ENCODE assay signal across 1 cellular context in genomic region chr12:46492471-46493351, GRCh38.
A peak's percentile ranks its signal among the peaks of the same experiment; 100 is the strongest.
TF ChIP-seq lines count a peak whose summit lies in the region.

No MANE protein-coding gene starts in this region.

TF ChIP-seq in HepG2, 621 proteins besides CTCF, POLR2A, EP300 and RAD21 (continued from another document and continues in another):
- TF ChIP-seq MXD3 (CRISPR knock-in tag; IDR thresholded peaks at IDR 0.05), result no peak
- no peak; the same call in 1 of the 2 replicates for TF ChIP-seq BRF2 (CRISPR knock-in tag; IDR thresholded peaks at IDR 0.05)
- TF ChIP-seq ZNF430 (CRISPR knock-in tag; IDR thresholded peaks at IDR 0.05), result no peak
- TF ChIP-seq GMEB2 (CRISPR knock-in tag; IDR thresholded peaks at IDR 0.05; ENCODE audit: low read depth), result no peak
- no peak for TF ChIP-seq ZNF589 (CRISPR knock-in tag; conservative IDR thresholded peaks at IDR 0.05)
- TF ChIP-seq, protein P1, sequence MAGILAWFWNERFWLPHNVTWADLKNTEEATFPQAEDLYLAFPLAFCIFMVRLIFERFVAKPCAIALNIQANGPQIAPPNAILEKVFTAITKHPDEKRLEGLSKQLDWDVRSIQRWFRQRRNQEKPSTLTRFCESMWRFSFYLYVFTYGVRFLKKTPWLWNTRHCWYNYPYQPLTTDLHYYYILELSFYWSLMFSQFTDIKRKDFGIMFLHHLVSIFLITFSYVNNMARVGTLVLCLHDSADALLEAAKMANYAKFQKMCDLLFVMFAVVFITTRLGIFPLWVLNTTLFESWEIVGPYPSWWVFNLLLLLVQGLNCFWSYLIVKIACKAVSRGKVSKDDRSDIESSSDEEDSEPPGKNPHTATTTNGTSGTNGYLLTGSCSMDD (CRISPR knock-in tag; IDR thresholded peaks at IDR 0.05), result no peak
- TF ChIP-seq KLF11 (CRISPR knock-in tag; IDR thresholded peaks at IDR 0.05), result no peak
- TF ChIP-seq ZKSCAN5 (CRISPR knock-in tag; IDR thresholded peaks at IDR 0.05), result no peak
- TF ChIP-seq ZFP36 (IDR thresholded peaks at IDR 0.05; ENCODE audit: borderline replicate concordance, low read depth, low read length, partially characterized antibody), result no peak
- TF ChIP-seq NONO (IDR thresholded peaks at IDR 0.05), result no peak
- peak; percentile 70; the same call in 1 of the 2 replicates for TF ChIP-seq NONO (CRISPR knock-in tag; conservative IDR thresholded peaks at IDR 0.05)
- peak; percentile 78 for TF ChIP-seq MIER3 (CRISPR knock-in tag; IDR thresholded peaks at IDR 0.05; ENCODE audit: borderline replicate concordance)
- no peak; the same call in 1 of the 2 replicates for TF ChIP-seq ZNF136 (CRISPR knock-in tag; IDR thresholded peaks at IDR 0.05; ENCODE audit: low read depth)
- no peak for TF ChIP-seq ZNF572 (CRISPR knock-in tag; IDR thresholded peaks at IDR 0.05)
- no peak; the same call in 1 of the 2 replicates for TF ChIP-seq ZMYM2 (CRISPR knock-in tag; IDR thresholded peaks at IDR 0.05)
- TF ChIP-seq HNF1A (IDR thresholded peaks at IDR 0.05; ENCODE audit: low read depth), result peak; percentile 90
- peak; percentile 94; the same call in 1 of the 2 replicates for TF ChIP-seq HNF1A (CRISPR knock-in tag; IDR thresholded peaks at IDR 0.05; ENCODE audit: borderline replicate concordance)
- TF ChIP-seq ASH2L (IDR thresholded peaks at IDR 0.05; ENCODE audit: insufficient read length, low read depth, low read length), result peak; percentile 86
- no peak for TF ChIP-seq PLRG1 (conservative IDR thresholded peaks at IDR 0.05)
- no peak for TF ChIP-seq ZNF44 (CRISPR knock-in tag; IDR thresholded peaks at IDR 0.05)
- TF ChIP-seq THAP9 (CRISPR knock-in tag; IDR thresholded peaks at IDR 0.05; ENCODE audit: borderline replicate concordance), result no peak
- no peak for TF ChIP-seq ZNF619 (CRISPR knock-in tag; IDR thresholded peaks at IDR 0.05)
- no peak for TF ChIP-seq YY1 (IDR thresholded peaks at IDR 0.05; ENCODE audit: insufficient read depth, insufficient replicate concordance, low read depth, low read length)
- no peak for TF ChIP-seq ARHGAP35 (CRISPR knock-in tag; IDR thresholded peaks at IDR 0.05; ENCODE audit: borderline replicate concordance)
- TF ChIP-seq ZNF552 (CRISPR knock-in tag; IDR thresholded peaks at IDR 0.05; ENCODE audit: borderline replicate concordance), result no peak
- TF ChIP-seq TBP (CRISPR knock-in tag; IDR thresholded peaks at IDR 0.05), result no peak
- TF ChIP-seq ZC3H13 (CRISPR knock-in tag; IDR thresholded peaks at IDR 0.05), result no peak
- TF ChIP-seq JDP2 (CRISPR knock-in tag; IDR thresholded peaks at IDR 0.05; ENCODE audit: borderline replicate concordance), result no peak; the same call in 1 of the 2 replicates
- peak; percentile 99 for TF ChIP-seq GATAD2A (CRISPR knock-in tag; IDR thresholded peaks at IDR 0.05)
- peak; percentile 85; the same call in 1 of the 2 replicates for TF ChIP-seq IRF2 (CRISPR knock-in tag; IDR thresholded peaks at IDR 0.05)
- peak; percentile 98 for TF ChIP-seq THRA (CRISPR knock-in tag; IDR thresholded peaks at IDR 0.05; ENCODE audit: borderline replicate concordance)
- peak; percentile 75; the same call in 1 of the 2 replicates for TF ChIP-seq NCOA1 (CRISPR knock-in tag; IDR thresholded peaks at IDR 0.05)
- TF ChIP-seq ZNF512B (CRISPR knock-in tag; IDR thresholded peaks at IDR 0.05; ENCODE audit: borderline replicate concordance), result no peak
- no peak for TF ChIP-seq HMGA1 (CRISPR knock-in tag; conservative IDR thresholded peaks at IDR 0.05)
- TF ChIP-seq, protein P2, sequence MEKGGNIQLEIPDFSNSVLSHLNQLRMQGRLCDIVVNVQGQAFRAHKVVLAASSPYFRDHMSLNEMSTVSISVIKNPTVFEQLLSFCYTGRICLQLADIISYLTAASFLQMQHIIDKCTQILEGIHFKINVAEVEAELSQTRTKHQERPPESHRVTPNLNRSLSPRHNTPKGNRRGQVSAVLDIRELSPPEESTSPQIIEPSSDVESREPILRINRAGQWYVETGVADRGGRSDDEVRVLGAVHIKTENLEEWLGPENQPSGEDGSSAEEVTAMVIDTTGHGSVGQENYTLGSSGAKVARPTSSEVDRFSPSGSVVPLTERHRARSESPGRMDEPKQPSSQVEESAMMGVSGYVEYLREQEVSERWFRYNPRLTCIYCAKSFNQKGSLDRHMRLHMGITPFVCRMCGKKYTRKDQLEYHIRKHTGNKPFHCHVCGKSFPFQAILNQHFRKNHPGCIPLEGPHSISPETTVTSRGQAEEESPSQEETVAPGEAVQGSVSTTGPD (CRISPR knock-in tag; IDR thresholded peaks at IDR 0.05), result no peak
- TF ChIP-seq PAF1 (CRISPR knock-in tag; IDR thresholded peaks at IDR 0.05), result no peak
- no peak for TF ChIP-seq RELA (CRISPR knock-in tag; IDR thresholded peaks at IDR 0.05)
- TF ChIP-seq TAF1 (CRISPR knock-in tag; IDR thresholded peaks at IDR 0.05), result peak; percentile 20; the same call in 1 of the 2 replicates
- no peak for TF ChIP-seq ZNF432 (CRISPR knock-in tag; IDR thresholded peaks at IDR 0.05; ENCODE audit: borderline replicate concordance)
- no peak for TF ChIP-seq POLR2AphosphoS5 (IDR thresholded peaks at IDR 0.05; ENCODE audit: low read depth, low read length)
- TF ChIP-seq, protein P3, sequence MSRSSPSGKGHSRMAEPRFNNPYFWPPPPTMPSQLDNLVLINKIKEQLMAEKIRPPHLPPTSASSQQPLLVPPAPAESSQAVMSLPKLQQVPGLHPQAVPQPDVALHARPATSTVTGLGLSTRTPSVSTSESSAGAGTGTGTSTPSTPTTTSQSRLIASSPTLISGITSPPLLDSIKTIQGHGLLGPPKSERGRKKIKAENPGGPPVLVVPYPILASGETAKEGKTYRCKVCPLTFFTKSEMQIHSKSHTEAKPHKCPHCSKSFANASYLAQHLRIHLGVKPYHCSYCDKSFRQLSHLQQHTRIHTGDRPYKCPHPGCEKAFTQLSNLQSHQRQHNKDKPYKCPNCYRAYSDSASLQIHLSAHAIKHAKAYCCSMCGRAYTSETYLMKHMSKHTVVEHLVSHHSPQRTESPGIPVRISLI (CRISPR knock-in tag; IDR thresholded peaks at IDR 0.05; ENCODE audit: borderline replicate concordance), result 0 out of 2 replicates have a peak, but pooled peaks have one; percentile 43
- no peak; the same call in 1 of the 2 replicates for TF ChIP-seq DDIT3 (CRISPR knock-in tag; IDR thresholded peaks at IDR 0.05)
- peak; percentile 71; the same call in 1 of the 2 replicates for TF ChIP-seq ZFP36L1 (CRISPR knock-in tag; IDR thresholded peaks at IDR 0.05)
- TF ChIP-seq SRSF1 (optimal IDR thresholded peaks at IDR 0.05; ENCODE audit: low read depth, low read length), result no peak
- no peak for TF ChIP-seq ETV6 (CRISPR knock-in tag; conservative IDR thresholded peaks at IDR 0.05)
- TF ChIP-seq NCOR1 (IDR thresholded peaks at IDR 0.05; ENCODE audit: borderline replicate concordance, low read length), result peak; percentile 97
- TF ChIP-seq ZNF674 (CRISPR knock-in tag; IDR thresholded peaks at IDR 0.05; ENCODE audit: low read depth), result no peak
- TF ChIP-seq RARA (CRISPR knock-in tag; IDR thresholded peaks at IDR 0.05), result peak; percentile 99
